10 cellular contexts compared by ENCODE assay signal in the genomic region with DNA sequence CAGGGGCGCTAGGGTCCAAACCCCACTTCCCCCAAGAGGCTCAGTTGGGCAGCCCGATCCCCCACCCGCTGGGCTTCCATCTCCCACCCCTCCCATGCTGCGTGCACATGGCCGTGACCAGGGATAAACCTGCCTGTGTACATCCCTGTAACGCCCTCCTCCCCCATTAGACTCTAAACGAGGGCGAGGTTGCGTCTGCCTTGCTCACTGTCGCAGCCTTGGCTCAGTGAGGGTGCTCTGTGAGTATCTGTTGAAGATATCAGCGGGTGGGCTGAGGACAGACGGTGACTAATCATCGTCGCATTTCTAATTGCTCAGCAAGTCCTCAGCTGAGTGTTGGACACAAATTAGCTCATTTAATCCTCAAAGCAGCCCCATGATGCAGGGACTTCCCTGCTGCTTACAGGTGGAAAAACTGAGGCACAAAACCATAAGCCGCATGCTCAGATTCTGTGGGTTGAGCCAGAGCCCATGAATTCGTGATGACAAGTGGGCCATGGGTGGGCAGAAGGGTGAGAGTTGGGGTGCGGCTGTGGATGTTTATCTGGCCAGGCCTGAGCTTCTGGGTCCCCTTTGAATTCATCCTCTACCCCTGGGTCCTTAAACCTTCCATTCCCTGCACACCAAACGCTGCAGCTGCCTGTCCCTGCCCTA. TPM values are rescaled to one million over a fixed set of nuclear protein-coding genes. Genes with fewer than 3 reads are reported as not detected.
DNase-seq lines count a peak whose midpoint lies in the region; ATAC-seq and TF ChIP-seq lines count a peak whose summit lies in the region.
"Had no signal": no experiment of that assay in that cellular context is flagged by ENCODE, and none has a peak within 500 bp of the region (broad histone marks: within the 10 kb centered on the region; RNA-seq: fewer than 3 reads in every experiment).

No MANE protein-coding gene starts in this region.

- no peak overlapping the region for H3K4me3 Mint-ChIP-seq in activated T-cell treated with anti-CD3 and anti-CD28 coated beads, Interleukin-2, amount 50 U/mL, for 24 hours
- peak overlapping the region; percentile 62 for H3K4me3 Mint-ChIP-seq in type B pancreatic cell

- H3K36me3 ChIP-seq in Peyer's patch = no peaks in the 10 kb centered on the region

- TF ChIP-seq CTCF in type B pancreatic cell (conservative IDR thresholded peaks at IDR 0.05) = no peak
- TF ChIP-seq CTCF in Peyer's patch (IDR thresholded peaks at IDR 0.05) = no peak

- no peak for TF ChIP-seq POLR2A in Peyer's patch (IDR thresholded peaks at IDR 0.05)

- H3K4me3 ChIP-seq in Peyer's patch = no peak overlapping the region

- no peaks in the 10 kb centered on the region for H3K27me3 ChIP-seq in Peyer's patch

- no peak for DNase-seq in left cardiac atrium
- DNase-seq in left ventricle myocardium superior = no peak
- no peak for DNase-seq in activated T-cell treated with anti-CD3 and anti-CD28 coated beads, Interleukin-2, amount 50 U/mL, for 24 hours
- DNase-seq in left kidney (ENCODE audit: low read depth, low spot score) = peak; percentile 52
- DNase-seq in type B pancreatic cell (ENCODE audit: extremely low spot score, unreplicated experiment) = no peak
- no peak for DNase-seq in Peyer's patch
- DNase-seq in activated effector memory CD4-positive, alpha-beta T cell treated with anti-CD3 and anti-CD28 coated beads, Interleukin-2, amount 50 U/mL, for 16 hours = no peak
- DNase-seq: naive B cell, T-helper 2 cell had no signal

- H3K36me3 Mint-ChIP-seq in activated T-cell treated with anti-CD3 and anti-CD28 coated beads, Interleukin-2, amount 50 U/mL, for 24 hours (ENCODE audit: low read depth) = no peaks in the 10 kb centered on the region
- no peaks in the 10 kb centered on the region for H3K36me3 Mint-ChIP-seq in type B pancreatic cell
- H3K36me3 Mint-ChIP-seq: naive B cell had no signal

- H3K4me1 ChIP-seq in Peyer's patch = no peaks in the 10 kb centered on the region

- peaks cover 12% of the 10 kb centered on the region for H3K4me1 Mint-ChIP-seq in activated T-cell treated with anti-CD3 and anti-CD28 coated beads, Interleukin-2, amount 50 U/mL, for 24 hours (ENCODE audit: low read depth)
- H3K4me1 Mint-ChIP-seq in type B pancreatic cell (ENCODE audit: unreplicated experiment) = peaks cover 25% of the 10 kb centered on the region

- no peaks in the 10 kb centered on the region for H3K27me3 Mint-ChIP-seq in activated T-cell treated with anti-CD3 and anti-CD28 coated beads, Interleukin-2, amount 50 U/mL, for 24 hours
- H3K27me3 Mint-ChIP-seq in type B pancreatic cell = no peaks in the 10 kb centered on the region
- H3K27me3 Mint-ChIP-seq: naive B cell had no signal

- no peaks in the 10 kb centered on the region for H3K9me3 Mint-ChIP-seq in activated T-cell treated with anti-CD3 and anti-CD28 coated beads, Interleukin-2, amount 50 U/mL, for 24 hours
- H3K9me3 Mint-ChIP-seq in type B pancreatic cell = no peaks in the 10 kb centered on the region
- H3K9me3 Mint-ChIP-seq: naive B cell had no signal

- no peaks in the 10 kb centered on the region for H3K9me3 ChIP-seq in Peyer's patch

- ATAC-seq in left cardiac atrium = peak; percentile 16 to 75
- ATAC-seq in left ventricle myocardium superior = no peak
- no peak for ATAC-seq in HG03196 (IDR thresholded peaks at IDR 0.05; ENCODE audit: unreplicated experiment)

- H3K27ac ChIP-seq in Peyer's patch = no peak overlapping the region

- peak overlapping the region; percentile 59 for H3K27ac Mint-ChIP-seq in activated T-cell treated with anti-CD3 and anti-CD28 coated beads, Interleukin-2, amount 50 U/mL, for 24 hours
- peak overlapping the region; percentile 55 for H3K27ac Mint-ChIP-seq in type B pancreatic cell
- H3K27ac Mint-ChIP-seq: naive B cell had no signal

- intact Hi-C loops in left cardiac atrium (cut with DNase I) (loop anchor here in 1 of 2 donors (5.0 kb wide), 1 partner anchor 37 kb away; no protein-coding TSS in a partner anchor), left ventricle myocardium superior (cut with micrococcal nuclease) (no loop called here)

RNA-seq across cellular contexts. Expression of a gene that starts 26.0 kb away (rescaled TPM):
- total RNA-seq in left cardiac atrium (100 to 1,000 TPM; 178 to 256 TPM), left ventricle myocardium superior (53.8 TPM), type B pancreatic cell (ENCODE audit: low replicate concordance) (49.1 and 67.6 TPM in 2 replicates), Peyer's patch (10 to 100 TPM; 20.6 to 51.2 (median 32.8) TPM)

Comparison
In these comparisons a context has a peak if more than half of its experiments do, and no peak if none do; other contexts are left out.
1. ATAC-seq: peak in left cardiac atrium (2 of 2); none in left ventricle myocardium superior (single experiment) and HG03196 (single experiment).